ENCODE assay signal across 1 cellular context in genomic region chr2:190404487-190404886, GRCh38.
TF ChIP-seq lines count a peak whose summit lies in the region.

No MANE protein-coding gene starts in this region.

TF ChIP-seq in HEK293, 187 proteins besides CTCF, POLR2A, EP300 and RAD21 (continued from another document):
- TF ChIP-seq ZNF362 (tag by site-specific recombination; IDR thresholded peaks at IDR 0.05) = no peak
- TF ChIP-seq ZNF26 (tag by site-specific recombination; IDR thresholded peaks at IDR 0.05) = no peak
- TF ChIP-seq GFI1B (tag by site-specific recombination; IDR thresholded peaks at IDR 0.05) = no peak
- no peak for TF ChIP-seq ZNF580 (tag by site-specific recombination; IDR thresholded peaks at IDR 0.05)
- no peak for TF ChIP-seq ZNF423 (tag by site-specific recombination; IDR thresholded peaks at IDR 0.05)
- TF ChIP-seq ZBTB11 (tag by site-specific recombination; conservative IDR thresholded peaks at IDR 0.05; ENCODE audit: low read depth) = no peak
- TF ChIP-seq ZNF146 (tag by site-specific recombination; IDR thresholded peaks at IDR 0.05) = no peak
